8 cellular contexts compared by ENCODE assay signal in genomic region chr2:230797515-230798495, GRCh38.
DNase-seq lines count a peak whose midpoint lies in the region; ATAC-seq, FAIRE-seq and TF ChIP-seq lines count a peak whose summit lies in the region.

No MANE protein-coding gene starts in this region.

- peaks cover 21% of the 10 kb centered on the region for H3K4me1 Mint-ChIP-seq in activated naive CD8-positive, alpha-beta T cell (ENCODE audit: low read depth)

- DNase-seq in GM12892 (ENCODE audit: insufficient read length) (no peak), omental fat pad (ENCODE audit: low spot score) (no peak), NCI-H187 (lab: John Stamatoyannopoulos, UW) (no peak), dorsolateral prefrontal cortex (no peak), COLO829 (ENCODE audit: low spot score) (no peak)

- no peak overlapping the region for H3K4me3 ChIP-seq in dorsolateral prefrontal cortex

- peak; percentile 89 for FAIRE-seq in GM12892 (lab: Jason Lieb, UNC)

- intact Hi-C loops in dorsolateral prefrontal cortex (cut with DNase I) = loop anchor here (5.0 kb wide), 1 partner anchor 86 kb away; the partner anchor contains the start of gene CAB39 (in 2 of the 2)

- ATAC-seq in HG03159 (IDR thresholded peaks at IDR 0.05; ENCODE audit: unreplicated experiment) (peak; percentile 83), omental fat pad (ENCODE audit: low FRiP score) (peak; percentile 26), GM19328 (IDR thresholded peaks at IDR 0.05; ENCODE audit: unreplicated experiment) (no peak)

- H3K36me3 Mint-ChIP-seq in activated naive CD8-positive, alpha-beta T cell = peaks cover 23% of the 10 kb centered on the region

- 0 out of 2 replicates have a peak, but pooled peaks have one; percentile 22 for TF ChIP-seq POLR2A in GM12892 (IDR thresholded peaks at IDR 0.05; ENCODE audit: low read depth, low read length)

- H3K4me3 Mint-ChIP-seq in activated naive CD8-positive, alpha-beta T cell = no peak overlapping the region

- H3K27ac ChIP-seq in dorsolateral prefrontal cortex = peak overlapping the region in 1 of 59 donors; percentile 13

- TF ChIP-seq CTCF in omental fat pad (IDR thresholded peaks at IDR 0.05) = no peak
- TF ChIP-seq CTCF in dorsolateral prefrontal cortex (IDR thresholded peaks at IDR 0.05 in 54 of 56, conservative IDR thresholded peaks at IDR 0.05 in 2 of 56; ENCODE audit: low read depth in 1 of 56, partially characterized antibody in 56 of 56) = no peak

- no peaks in the 10 kb centered on the region for H3K27me3 ChIP-seq in dorsolateral prefrontal cortex

- peak overlapping the region; percentile 86 for H3K27ac Mint-ChIP-seq in activated naive CD8-positive, alpha-beta T cell

- no peaks in the 10 kb centered on the region for H3K9me3 Mint-ChIP-seq in activated naive CD8-positive, alpha-beta T cell (ENCODE audit: low read depth)

- no peaks in the 10 kb centered on the region for H3K27me3 Mint-ChIP-seq in activated naive CD8-positive, alpha-beta T cell
